In the genomic region with DNA sequence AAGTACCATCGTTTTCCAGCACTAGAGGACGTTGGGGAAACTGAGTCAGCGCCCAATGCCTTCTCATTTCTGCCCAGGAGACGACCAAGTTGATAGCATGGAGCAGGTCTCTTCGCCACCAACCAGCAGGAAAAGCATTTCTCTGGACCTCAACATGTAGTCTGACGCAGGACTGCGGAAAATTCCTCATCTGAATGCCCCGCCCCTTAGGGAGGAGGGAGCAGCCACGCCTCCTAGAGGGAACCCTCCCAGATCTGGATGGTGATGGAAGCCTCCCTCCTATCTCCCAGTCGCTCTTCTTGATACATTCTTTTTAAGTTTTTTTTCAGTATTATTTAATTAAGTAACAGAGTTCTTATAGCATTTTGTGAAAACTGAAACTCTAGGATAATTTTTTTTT, we compare ENCODE assay signal across 21 cellular contexts. TPM values are rescaled to one million over a fixed set of nuclear protein-coding genes. Genes with fewer than 3 reads are reported as not detected.
DNase-seq lines count a peak whose midpoint lies in the region; ATAC-seq and TF ChIP-seq lines count a peak whose summit lies in the region.
"Had no signal": no experiment of that assay in that cellular context is flagged by ENCODE, and none has a peak within 500 bp of the region (broad histone marks: within the 10 kb centered on the region; RNA-seq: fewer than 3 reads in every experiment).

No MANE protein-coding gene starts in this region.

- H3K4me1 ChIP-seq in SK-N-SH (ENCODE audit: control insufficient read depth in 1 of 2, insufficient read depth in 2 of 2, low read depth in 1 of 2, low read length in 1 of 2), result no peaks in the 10 kb centered on the region; a peak in 1 of 4 replicates
- H3K4me1 ChIP-seq: left lung, Peyer's patch, tibial artery had no signal

- H3K36me3 ChIP-seq in SK-N-SH (replicated peaks in 1 of 2; ENCODE audit: control insufficient read depth in 1 of 2, insufficient read depth in 2 of 2, low read length in 1 of 2), result no peaks in the 10 kb centered on the region
- H3K36me3 ChIP-seq: left lung, Peyer's patch, tibial artery had no signal

- WGBS in SK-N-SH (ENCODE audit: low lambda C conversion rate), result 0% methylated on average over 10 of the region's 10 CpGs

- TF ChIP-seq EP300 in SK-N-SH (IDR thresholded peaks at IDR 0.05; ENCODE audit: borderline replicate concordance in 1 of 2, low read depth in 1 of 2, low read length in 1 of 2), result no peak

- no peak overlapping the region for H3K27ac ChIP-seq in SK-N-SH (ENCODE audit: low read depth in 2 of 2, low read length in 1 of 2)
- H3K27ac ChIP-seq: 22Rv1, left lung, Peyer's patch, skin epidermis, tibial artery had no signal

- no peak for ATAC-seq in stimulated activated naive CD8-positive, alpha-beta T cell treated with anti-CD3 and anti-CD28 coated beads, Interleukin-15, Interleukin-2, amounts not matched to agents 100 U/mL and 50 U/mL, for 24 hours
- ATAC-seq: activated CD4-positive, alpha-beta T cell treated with anti-CD3 and anti-CD28 coated beads for 36 hours; left lung had no signal

- H3K79me2 ChIP-seq in SK-N-SH (ENCODE audit: insufficient read depth), result no peaks in the 10 kb centered on the region

- TF ChIP-seq RAD21 in SK-N-SH (IDR thresholded peaks at IDR 0.05; ENCODE audit: low read length), result no peak

- CTCF ChIA-PET in HEK293T (lab: Yijun Ruan, JAX) (no interaction called here), SK-N-SH (lab: Yijun Ruan, JAX) (no interaction called here)

- no peak overlapping the region for H2AFZ ChIP-seq in SK-N-SH (ENCODE audit: low read depth)

- DNase-seq in DMS 273 (lab: John Stamatoyannopoulos, UW; ENCODE audit: unreplicated experiment), result peak; percentile 18
- DNase-seq in DMS 273 treated with DMSO at 0.1 percent for 48 hours (lab: John Stamatoyannopoulos, UW), result no peak
- DNase-seq in HEK293T (ENCODE audit: extremely low spot score), result peak; percentile 72
- peak; percentile 44 for DNase-seq in SK-N-SH
- peak; percentile 64 for DNase-seq in islet precursor cell
- DNase-seq in NCI-H1694 treated with DMSO at 0.1 percent for 48 hours (lab: John Stamatoyannopoulos, UW), result no peak
- no peak for DNase-seq in NCI-H774 (lab: John Stamatoyannopoulos, UW)
- no peak for DNase-seq in stimulated activated naive CD8-positive, alpha-beta T cell treated with anti-CD3 and anti-CD28 coated beads, Interleukin-15, Interleukin-2, amounts not matched to agents 100 U/mL and 50 U/mL, for 24 hours
- DNase-seq: activated CD4-positive, alpha-beta T cell treated with anti-CD3 and anti-CD28 coated beads for 36 hours; activated T-cell treated with anti-CD3 and anti-CD28 coated beads, Interleukin-2, amount 50 U/mL, for 24 hours; CD4-positive, alpha-beta memory T cell; GF-D8; KBM-7; left lung; NCI-H1694; NCI-H524 treated with DMSO at 0.1 percent for 48 hours; Peyer's patch; stimulated activated CD4-positive, alpha-beta T cell treated with anti-CD3 and anti-CD28 coated beads, Interleukin-4, amount 100 ng/mL, for 4 hours; tibial artery had no signal

- no peaks in the 10 kb centered on the region for H4K20me1 ChIP-seq in SK-N-SH (ENCODE audit: insufficient read depth)

- no peak overlapping the region for H3K4me2 ChIP-seq in SK-N-SH

- H3K9me3 ChIP-seq in SK-N-SH, result no peaks in the 10 kb centered on the region
- H3K9me3 ChIP-seq: left lung, Peyer's patch, tibial artery had no signal

- H3K9me2 ChIP-seq in SK-N-SH, result no peaks in the 10 kb centered on the region

- TF ChIP-seq CTCF in SK-N-SH (IDR thresholded peaks at IDR 0.05), result no peak

- H3K27me3 ChIP-seq in SK-N-SH (ENCODE audit: insufficient read depth), result peaks cover 21% of the 10 kb centered on the region; the same call in 1 of the 2 replicates
- H3K27me3 ChIP-seq: Peyer's patch had no signal

- H3K4me3 ChIP-seq in SK-N-SH (ENCODE audit: low read depth in 2 of 2, low read length in 1 of 2), result no peak overlapping the region
- H3K4me3 ChIP-seq: left lung, Peyer's patch, skin epidermis, tibial artery had no signal

- H3K9ac ChIP-seq in SK-N-SH, result no peak overlapping the region

- POLR2A ChIA-PET in HEK293T (lab: Yijun Ruan, JAX) (no interaction called here), SK-N-SH (lab: Yijun Ruan, JAX) (no interaction called here)

- H3F3A ChIP-seq in SK-N-SH (replicated peaks; ENCODE audit: insufficient read depth), result no peaks in the 10 kb centered on the region

TF ChIP-seq in HEK293T, 16 proteins besides CTCF, POLR2A, EP300 and RAD21:
- TF ChIP-seq TARDBP (IDR thresholded peaks at IDR 0.05) (no peak), HDGF (IDR thresholded peaks at IDR 0.05; ENCODE audit: borderline replicate concordance) (no peak), SP1 (IDR thresholded peaks at IDR 0.05) (no peak), CTBP1 (IDR thresholded peaks at IDR 0.05; ENCODE audit: borderline replicate concordance) (no peak), BHLHE40 (IDR thresholded peaks at IDR 0.05; ENCODE audit: borderline replicate concordance) (no peak), FOXA1 (IDR thresholded peaks at IDR 0.05) (no peak), ZNF384 (IDR thresholded peaks at IDR 0.05) (no peak), SUZ12 (IDR thresholded peaks at IDR 0.05) (no peak), FOXK2 (IDR thresholded peaks at IDR 0.05) (no peak), L3MBTL2 (conservative IDR thresholded peaks at IDR 0.05) (no peak), ELF4 (IDR thresholded peaks at IDR 0.05) (no peak), FOXM1 (IDR thresholded peaks at IDR 0.05; ENCODE audit: borderline replicate concordance) (no peak), NFRKB (IDR thresholded peaks at IDR 0.05) (no peak), LEF1 (IDR thresholded peaks at IDR 0.05; ENCODE audit: borderline replicate concordance) (no peak), ARNT (IDR thresholded peaks at IDR 0.05) (no peak)
- TF ChIP-seq, protein P1, sequence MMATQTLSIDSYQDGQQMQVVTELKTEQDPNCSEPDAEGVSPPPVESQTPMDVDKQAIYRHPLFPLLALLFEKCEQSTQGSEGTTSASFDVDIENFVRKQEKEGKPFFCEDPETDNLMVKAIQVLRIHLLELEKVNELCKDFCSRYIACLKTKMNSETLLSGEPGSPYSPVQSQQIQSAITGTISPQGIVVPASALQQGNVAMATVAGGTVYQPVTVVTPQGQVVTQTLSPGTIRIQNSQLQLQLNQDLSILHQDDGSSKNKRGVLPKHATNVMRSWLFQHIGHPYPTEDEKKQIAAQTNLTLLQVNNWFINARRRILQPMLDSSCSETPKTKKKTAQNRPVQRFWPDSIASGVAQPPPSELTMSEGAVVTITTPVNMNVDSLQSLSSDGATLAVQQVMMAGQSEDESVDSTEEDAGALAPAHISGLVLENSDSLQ (IDR thresholded peaks at IDR 0.05), result no peak

TF ChIP-seq in SK-N-SH, 30 proteins besides CTCF, POLR2A, EP300 and RAD21 (continues in another document):
- TF ChIP-seq, protein P2, sequence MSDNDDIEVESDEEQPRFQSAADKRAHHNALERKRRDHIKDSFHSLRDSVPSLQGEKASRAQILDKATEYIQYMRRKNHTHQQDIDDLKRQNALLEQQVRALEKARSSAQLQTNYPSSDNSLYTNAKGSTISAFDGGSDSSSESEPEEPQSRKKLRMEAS (IDR thresholded peaks at IDR 0.05; ENCODE audit: low read depth), result no peak
- TF ChIP-seq ELF1 (IDR thresholded peaks at IDR 0.05) (no peak), CHD2 (IDR thresholded peaks at IDR 0.05; ENCODE audit: low read length, partially characterized antibody) (no peak), YY1 (IDR thresholded peaks at IDR 0.05; ENCODE audit: low read depth) (no peak), NRF1 (IDR thresholded peaks at IDR 0.05; ENCODE audit: low read depth, low read length) (no peak), RCOR1 (IDR thresholded peaks at IDR 0.05; ENCODE audit: low read length) (no peak), MXI1 (IDR thresholded peaks at IDR 0.05; ENCODE audit: low read depth, low read length) (no peak), NFIC (IDR thresholded peaks at IDR 0.05; ENCODE audit: borderline replicate concordance) (no peak), POLR2AphosphoS5 (IDR thresholded peaks at IDR 0.05; ENCODE audit: low read depth, low read length) (no peak), RXRA (IDR thresholded peaks at IDR 0.05; ENCODE audit: borderline replicate concordance, low read depth) (no peak), GABPA (IDR thresholded peaks at IDR 0.05; ENCODE audit: low read depth) (no peak), SIN3A (IDR thresholded peaks at IDR 0.05; ENCODE audit: borderline replicate concordance, low read depth, low read length) (no peak), TAF1 (IDR thresholded peaks at IDR 0.05; ENCODE audit: borderline replicate concordance, low read depth, low read length) (no peak), SMC3 (IDR thresholded peaks at IDR 0.05; ENCODE audit: low read depth, low read length) (no peak)
- TF ChIP-seq, protein P3, sequence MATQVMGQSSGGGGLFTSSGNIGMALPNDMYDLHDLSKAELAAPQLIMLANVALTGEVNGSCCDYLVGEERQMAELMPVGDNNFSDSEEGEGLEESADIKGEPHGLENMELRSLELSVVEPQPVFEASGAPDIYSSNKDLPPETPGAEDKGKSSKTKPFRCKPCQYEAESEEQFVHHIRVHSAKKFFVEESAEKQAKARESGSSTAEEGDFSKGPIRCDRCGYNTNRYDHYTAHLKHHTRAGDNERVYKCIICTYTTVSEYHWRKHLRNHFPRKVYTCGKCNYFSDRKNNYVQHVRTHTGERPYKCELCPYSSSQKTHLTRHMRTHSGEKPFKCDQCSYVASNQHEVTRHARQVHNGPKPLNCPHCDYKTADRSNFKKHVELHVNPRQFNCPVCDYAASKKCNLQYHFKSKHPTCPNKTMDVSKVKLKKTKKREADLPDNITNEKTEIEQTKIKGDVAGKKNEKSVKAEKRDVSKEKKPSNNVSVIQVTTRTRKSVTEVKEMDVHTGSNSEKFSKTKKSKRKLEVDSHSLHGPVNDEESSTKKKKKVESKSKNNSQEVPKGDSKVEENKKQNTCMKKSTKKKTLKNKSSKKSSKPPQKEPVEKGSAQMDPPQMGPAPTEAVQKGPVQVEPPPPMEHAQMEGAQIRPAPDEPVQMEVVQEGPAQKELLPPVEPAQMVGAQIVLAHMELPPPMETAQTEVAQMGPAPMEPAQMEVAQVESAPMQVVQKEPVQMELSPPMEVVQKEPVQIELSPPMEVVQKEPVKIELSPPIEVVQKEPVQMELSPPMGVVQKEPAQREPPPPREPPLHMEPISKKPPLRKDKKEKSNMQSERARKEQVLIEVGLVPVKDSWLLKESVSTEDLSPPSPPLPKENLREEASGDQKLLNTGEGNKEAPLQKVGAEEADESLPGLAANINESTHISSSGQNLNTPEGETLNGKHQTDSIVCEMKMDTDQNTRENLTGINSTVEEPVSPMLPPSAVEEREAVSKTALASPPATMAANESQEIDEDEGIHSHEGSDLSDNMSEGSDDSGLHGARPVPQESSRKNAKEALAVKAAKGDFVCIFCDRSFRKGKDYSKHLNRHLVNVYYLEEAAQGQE (IDR thresholded peaks at IDR 0.05; ENCODE audit: low read depth, low read length), result no peak

RNA-seq across cellular contexts. Expression of a gene that starts 17.4 kb away (rescaled TPM):
- not detected in 2 replicates for polyA plus RNA-seq in SK-N-SH (2012; rRNA removed)
- not detected in 2 replicates for polyA plus RNA-seq in SK-N-SH (2012; cell fraction: cytosol; rRNA removed)
- not detected in 2 replicates for polyA plus RNA-seq in SK-N-SH (2012; cell fraction: nucleus; rRNA removed)
- polyA plus RNA-seq: CD4-positive, alpha-beta memory T cell had no signal

RNA-seq across cellular contexts. Expression of a gene that starts 49.9 kb away (rescaled TPM):
- not detected in 2 replicates for polyA plus RNA-seq in SK-N-SH (2012; rRNA removed)
- polyA plus RNA-seq in SK-N-SH (2012; cell fraction: cytosol; rRNA removed), result not detected in 2 replicates
- not detected in 2 replicates for polyA plus RNA-seq in SK-N-SH (2012; cell fraction: nucleus; rRNA removed)
- polyA plus RNA-seq: CD4-positive, alpha-beta memory T cell had no signal

Comparison
In these comparisons a context has a peak if more than half of its experiments do, and no peak if none do; other contexts are left out.
1. DNase-seq: peak in DMS 273 (single experiment), HEK293T (single experiment), SK-N-SH (single experiment) and islet precursor cell (single experiment); none in DMS 273 treated with DMSO at 0.1 percent for 48 hours (single experiment), NCI-H1694 treated with DMSO at 0.1 percent for 48 hours (single experiment), NCI-H774 (single experiment) and stimulated activated naive CD8-positive, alpha-beta T cell treated with anti-CD3 and anti-CD28 coated beads, Interleukin-15, Interleukin-2, amounts not matched to agents 100 U/mL and 50 U/mL, for 24 hours (single experiment).